In genomic region chr3:6779140-6779539, GRCh38 we compare ENCODE assay signal across 1 cellular context.
TF ChIP-seq lines count a peak whose summit lies in the region.

No MANE protein-coding gene starts in this region.

TF ChIP-seq in HCT116, 20 proteins besides CTCF, POLR2A, EP300 and RAD21:
- TF ChIP-seq CBX3 (IDR thresholded peaks at IDR 0.05; ENCODE audit: low read depth) = no peak
- no peak for TF ChIP-seq ZFX (IDR thresholded peaks at IDR 0.05)
- no peak for TF ChIP-seq CEBPB (IDR thresholded peaks at IDR 0.05; ENCODE audit: low read depth)
- no peak for TF ChIP-seq FOSL1 (IDR thresholded peaks at IDR 0.05; ENCODE audit: low read depth)
- no peak for TF ChIP-seq ZBTB33 (IDR thresholded peaks at IDR 0.05; ENCODE audit: extremely low read depth, insufficient replicate concordance, low read length)
- TF ChIP-seq EZH2phosphoT487 (IDR thresholded peaks at IDR 0.05; ENCODE audit: borderline replicate concordance) = no peak
- no peak for TF ChIP-seq ELF1 (IDR thresholded peaks at IDR 0.05; ENCODE audit: borderline replicate concordance, low read depth)
- TF ChIP-seq POLR2AphosphoS5 (IDR thresholded peaks at IDR 0.05; ENCODE audit: low read depth, low read length) = no peak
- no peak for TF ChIP-seq EGR1 (IDR thresholded peaks at IDR 0.05; ENCODE audit: low read depth)
- TF ChIP-seq ATF3 (IDR thresholded peaks at IDR 0.05) = no peak
- no peak for TF ChIP-seq SP1 (IDR thresholded peaks at IDR 0.05; ENCODE audit: low read depth)
- TF ChIP-seq SRF (IDR thresholded peaks at IDR 0.05; ENCODE audit: low read depth) = no peak
- TF ChIP-seq MAX (IDR thresholded peaks at IDR 0.05) = no peak
- TF ChIP-seq ZNF274 (IDR thresholded peaks at IDR 0.05; ENCODE audit: low read depth, low read length) = no peak
- no peak for TF ChIP-seq EZH2 (IDR thresholded peaks at IDR 0.05)
